8 cellular contexts compared by ENCODE assay signal in the genomic region with DNA sequence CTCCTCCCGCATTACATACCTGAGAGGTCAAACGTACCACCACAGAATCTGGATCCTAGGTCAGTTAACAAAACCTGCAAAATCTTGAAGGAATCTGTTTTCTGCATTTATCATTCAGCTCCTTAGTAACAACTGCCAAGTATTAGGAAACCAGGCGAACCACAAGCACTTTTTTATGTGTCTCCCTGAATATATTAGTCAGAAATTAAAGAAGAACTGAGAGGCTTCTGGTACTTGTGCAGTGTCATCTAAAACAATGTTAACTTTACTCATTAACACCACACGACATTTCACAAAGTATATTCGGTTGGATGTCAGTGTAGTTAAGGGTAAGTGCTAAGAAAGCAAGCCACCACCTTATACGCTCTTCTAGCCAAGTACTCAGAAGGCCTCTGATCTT. TPM values are rescaled to one million over a fixed set of nuclear protein-coding genes. Genes with fewer than 3 reads are reported as not detected.
DNase-seq lines count a peak whose midpoint lies in the region; TF ChIP-seq lines count a peak whose summit lies in the region.

No MANE protein-coding gene starts in this region.

- no peaks in the 10 kb centered on the region for H3K27me3 ChIP-seq in BLaER1 treated with 17β-estradiol and CSF1 and Interleukin-3, amounts not matched to agents 10 nM and 100 nM
- H3K27me3 ChIP-seq in Karpas-422 (ENCODE audit: low read length) = no peaks in the 10 kb centered on the region
- no peaks in the 10 kb centered on the region for H3K27me3 ChIP-seq in colonic mucosa
- no peaks in the 10 kb centered on the region for H3K27me3 ChIP-seq in neural cell (ENCODE audit: insufficient read depth, low read depth, low read length)

- H3K9me2 ChIP-seq in Karpas-422 (replicated peaks; ENCODE audit: insufficient read depth, low read length) = no peaks in the 10 kb centered on the region
- H3K9me2 ChIP-seq in neural cell (ENCODE audit: insufficient read depth, low read length) = no peaks in the 10 kb centered on the region

- TF ChIP-seq CTCF in colonic mucosa (IDR thresholded peaks at IDR 0.05) = no peak
- no peak for TF ChIP-seq CTCF in neural cell (IDR thresholded peaks at IDR 0.05; ENCODE audit: poor library complexity, severe bottlenecking)

- peaks cover 0 to 37% (median 21%) of the 10 kb centered on the region in 11 experiments; a peak in 16 of 22 replicates for H3K36me3 ChIP-seq in BLaER1 treated with 17β-estradiol and CSF1 and Interleukin-3, amounts not matched to agents 10 nM and 100 nM
- H3K36me3 ChIP-seq in Karpas-422 (ENCODE audit: insufficient read depth, low read length) (peaks cover 23% of the 10 kb centered on the region; the same call in 1 of the 2 replicates), colonic mucosa (no peaks in the 10 kb centered on the region), neural cell (ENCODE audit: insufficient read depth, low read length) (no peaks in the 10 kb centered on the region)

- peaks cover 40 to 61% (median 58%) of the 10 kb centered on the region in 10 experiments for H3K4me1 ChIP-seq in BLaER1 treated with 17β-estradiol and CSF1 and Interleukin-3, amounts not matched to agents 10 nM and 100 nM
- H3K4me1 ChIP-seq in Karpas-422 (ENCODE audit: low read length) = peaks cover 71% of the 10 kb centered on the region
- peaks cover 22% of the 10 kb centered on the region for H3K4me1 ChIP-seq in colonic mucosa

- peaks cover 45 to 72% (median 67%) of the 10 kb centered on the region in 11 experiments; a peak in 21 of 22 replicates for H4K20me1 ChIP-seq in BLaER1 treated with 17β-estradiol and CSF1 and Interleukin-3, amounts not matched to agents 10 nM and 100 nM
- H4K20me1 ChIP-seq in Karpas-422 (ENCODE audit: insufficient read depth, low read depth, low read length) (peaks cover 26% of the 10 kb centered on the region), neural cell (ENCODE audit: insufficient read depth) (peaks cover 3% of the 10 kb centered on the region)

- H3K9ac ChIP-seq in BLaER1 treated with 17β-estradiol and CSF1 and Interleukin-3, amounts not matched to agents 10 nM and 100 nM = peak overlapping the region in 9 of 11 experiments; percentile 87 to 94 (median 92); a peak in 5 of 22 replicates
- H3K9ac ChIP-seq in Karpas-422 (ENCODE audit: low read length) (peak overlapping the region; percentile 98), colonic mucosa (ENCODE audit: low read depth in 2 of 2, low read length in 2 of 2) (peak overlapping the region in 1 of 2 donors; percentile 100), neural cell (ENCODE audit: low read length) (no peak overlapping the region)

- H3K79me2 ChIP-seq in Karpas-422 (ENCODE audit: low read length) (peaks cover 75% of the 10 kb centered on the region), neural cell (replicated peaks; ENCODE audit: insufficient read depth, low read length) (peaks cover 59% of the 10 kb centered on the region)

- DNase-seq in Karpas-422 (no peak), colonic mucosa (no peak), NCI-H128 (lab: John Stamatoyannopoulos, UW; ENCODE audit: unreplicated experiment) (no peak), NCI-H748 (lab: John Stamatoyannopoulos, UW; ENCODE audit: unreplicated experiment) (no peak), middle frontal gyrus (ENCODE audit: extremely low spot score, low spot score) (no peak)
- DNase-seq in activated CD4-positive, CD25-positive, alpha-beta regulatory T cell (lab: John Stamatoyannopoulos, UW) = no peak

- TF ChIP-seq RAD21 in neural cell (conservative IDR thresholded peaks at IDR 0.05) = no peak

- no peaks in the 10 kb centered on the region for H3K9me3 ChIP-seq in BLaER1 treated with 17β-estradiol and CSF1 and Interleukin-3, amounts not matched to agents 10 nM and 100 nM (replicated peaks in 1 of 11)
- H3K9me3 ChIP-seq in Karpas-422 (ENCODE audit: low read length) (no peaks in the 10 kb centered on the region), colonic mucosa (no peaks in the 10 kb centered on the region), neural cell (ENCODE audit: low read length) (no peaks in the 10 kb centered on the region)

- no peak for TF ChIP-seq EP300 in neural cell (conservative IDR thresholded peaks at IDR 0.05; ENCODE audit: poor library complexity, severe bottlenecking)

- peak overlapping the region in 8 of 10 experiments; percentile 95 to 100 (median 99); a peak in 9 of 20 replicates for H3K4me3 ChIP-seq in BLaER1 treated with 17β-estradiol and CSF1 and Interleukin-3, amounts not matched to agents 10 nM and 100 nM
- peak overlapping the region; percentile 96 for H3K4me3 ChIP-seq in Karpas-422 (ENCODE audit: low read length)
- peak overlapping the region; percentile 85 for H3K4me3 ChIP-seq in colonic mucosa
- H3K4me3 ChIP-seq in neural cell (ENCODE audit: low read length) = peak overlapping the region; percentile 98

- H3K4me2 ChIP-seq in BLaER1 treated with 17β-estradiol and CSF1 and Interleukin-3, amounts not matched to agents 10 nM and 100 nM = peak overlapping the region; percentile 83 to 98 (median 92)
- H3K4me2 ChIP-seq in Karpas-422 (ENCODE audit: low read depth, low read length, poor library complexity, severe bottlenecking) = peak overlapping the region; percentile 83
- H3K4me2 ChIP-seq in neural cell (ENCODE audit: low read length) = peak overlapping the region; percentile 81

- H3K27ac ChIP-seq in BLaER1 treated with 17β-estradiol and CSF1 and Interleukin-3, amounts not matched to agents 10 nM and 100 nM = peak overlapping the region in 3 of 11 experiments; percentile 22 to 53 (median 26); a peak in 5 of 22 replicates
- H3K27ac ChIP-seq in Karpas-422 (ENCODE audit: low read length) = peak overlapping the region; percentile 86
- H3K27ac ChIP-seq in colonic mucosa = no peak overlapping the region
- no peak overlapping the region for H3K27ac ChIP-seq in neural cell (ENCODE audit: low read length)

- intact Hi-C loops in colonic mucosa (cut with DNase I) = loop anchor here (5.0 to 10.0 kb wide), 2 partner anchors 37 to 131 kb away; no protein-coding TSS in a partner anchor

- H2AFZ ChIP-seq in Karpas-422 (ENCODE audit: low read length) (no peak overlapping the region), neural cell (ENCODE audit: low read depth, low read length) (no peak overlapping the region)

- H3F3A ChIP-seq in neural cell (ENCODE audit: insufficient read depth, low read length, poor library complexity, severe bottlenecking) = no peaks in the 10 kb centered on the region

TF ChIP-seq in neural cell, 6 proteins besides CTCF, POLR2A, EP300 and RAD21:
- TF ChIP-seq MXI1 (conservative IDR thresholded peaks at IDR 0.05; ENCODE audit: poor library complexity, severe bottlenecking) = no peak

RNA-seq across cellular contexts. Expression of a gene that starts 2.5 kb away (rescaled TPM):
- total RNA-seq in Karpas-422 (2014; rRNA removed; shearing (Covaris generic); ENCODE audit: low replicate concordance) = 25.7 and 50.9 TPM in 2 replicates
- 10 to 100 TPM; 65.8 to 91.0 TPM for total RNA-seq in colonic mucosa
- 20.1 and 20.4 TPM in 2 replicates for polyA plus RNA-seq in neural cell
- 52.1 and 62.3 TPM in 2 replicates for polyA minus RNA-seq in neural cell
